In the genomic region with DNA sequence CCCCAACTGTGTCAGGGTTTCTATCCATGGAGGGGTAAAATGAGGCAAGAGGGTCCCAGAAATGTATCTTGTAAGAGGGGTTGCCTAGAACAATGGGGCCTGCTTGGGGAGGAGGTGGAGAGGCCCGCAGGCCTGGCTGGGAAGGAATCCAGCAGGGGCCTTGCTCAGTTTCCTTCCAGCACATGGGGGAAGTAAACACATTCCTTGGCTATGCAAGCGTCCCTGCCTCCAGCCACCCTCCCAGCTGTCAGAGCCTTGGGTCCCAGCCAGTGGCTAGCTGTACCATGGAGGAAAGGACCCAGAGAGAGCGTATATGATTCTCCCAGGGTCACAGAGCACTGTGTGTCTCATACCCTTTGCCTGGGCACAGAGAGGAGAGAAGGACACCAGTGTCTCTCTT, we compare ENCODE assay signal across 12 cellular contexts.
DNase-seq lines count a peak whose midpoint lies in the region; ATAC-seq and TF ChIP-seq lines count a peak whose summit lies in the region.
"Had no signal": no experiment of that assay in that cellular context is flagged by ENCODE, and none has a peak within 500 bp of the region (broad histone marks: within the 10 kb centered on the region; RNA-seq: fewer than 3 reads in every experiment).

No MANE protein-coding gene starts in this region.

- no peak for TF ChIP-seq POLR2A in heart left ventricle (IDR thresholded peaks at IDR 0.05)

- H2AFZ ChIP-seq in ACC112 (ENCODE audit: low read length, unreplicated experiment) (peak overlapping the region; percentile 69), parathyroid adenoma (peak overlapping the region; percentile 61)

- DNase-seq in ascending aorta (ENCODE audit: low spot score in 2 of 2) (peak in 1 of 2 donors; percentile 82), heart left ventricle (peak; percentile 82 to 89 (median 88)), NOMO-1 treated with DMSO at 0.1 percent for 48 hours (lab: John Stamatoyannopoulos, UW; ENCODE audit: unreplicated experiment) (no peak), activated T-cell treated with anti-CD3 and anti-CD28 coated beads for 4 hours (no peak), NCI-H526 (lab: John Stamatoyannopoulos, UW) (no peak)
- DNase-seq: activated CD4-positive, alpha-beta T cell treated with anti-CD3 and anti-CD28 coated beads, Interleukin-2, amount 10 ng/mL, durations not matched to agents 24 days and 14 days; amniotic stem cell; SHP77 had no signal

- H3K9me3 ChIP-seq in ascending aorta: no peaks in the 10 kb centered on the region
- no peaks in the 10 kb centered on the region for H3K9me3 ChIP-seq in heart left ventricle
- H3K9me3 ChIP-seq in parathyroid adenoma (ENCODE audit: control insufficient read depth, low read length): no peaks in the 10 kb centered on the region
- H3K9me3 ChIP-seq: neutrophil had no signal

- WGBS in heart left ventricle, 4 donors: 5 to 40% (median 20%) methylated on average over 2 to 3 of the region's 3 CpGs

- H3K36me3 ChIP-seq in ACC112 (ENCODE audit: insufficient read depth, low read length) (no peaks in the 10 kb centered on the region), ascending aorta (no peaks in the 10 kb centered on the region), heart left ventricle (no peaks in the 10 kb centered on the region), parathyroid adenoma (ENCODE audit: control insufficient read depth, insufficient read depth, low read length) (no peaks in the 10 kb centered on the region)
- H3K36me3 ChIP-seq: neutrophil had no signal

- H3K79me2 ChIP-seq in ACC112 (ENCODE audit: control insufficient read depth, insufficient read depth, low read length, unreplicated experiment): no peaks in the 10 kb centered on the region
- H3K79me2 ChIP-seq in parathyroid adenoma: no peaks in the 10 kb centered on the region

- TF ChIP-seq CTCF in ascending aorta (IDR thresholded peaks at IDR 0.05) (no peak), heart left ventricle (IDR thresholded peaks at IDR 0.05) (no peak), parathyroid adenoma (IDR thresholded peaks at IDR 0.05) (no peak)

- no peak overlapping the region for H3K4me3 ChIP-seq in ACC112 (ENCODE audit: low read depth, low read length)
- no peak overlapping the region for H3K4me3 ChIP-seq in ascending aorta
- H3K4me3 ChIP-seq in heart left ventricle: no peak overlapping the region
- H3K4me3 ChIP-seq in parathyroid adenoma (ENCODE audit: low read depth, low read length): no peak overlapping the region

- no peak overlapping the region for H3K4me2 ChIP-seq in parathyroid adenoma (ENCODE audit: low read length)

- ATAC-seq in heart left ventricle: peak; percentile 60 to 75 (median 68)
- no peak for ATAC-seq in HG03175 (IDR thresholded peaks at IDR 0.05; ENCODE audit: unreplicated experiment)

- intact Hi-C loops in ascending aorta (cut with DNase I): no loop called here
- intact Hi-C loops in heart left ventricle (cut with DNase I): loop anchor here in 3 of 10 donors (2.0 to 5.0 kb wide), 2 partner anchors 37 to 101 kb away; a partner anchor contains a TSS

- H3K27me3 ChIP-seq in ACC112 (ENCODE audit: insufficient read depth, low read length): no peaks in the 10 kb centered on the region
- no peaks in the 10 kb centered on the region for H3K27me3 ChIP-seq in ascending aorta
- H3K27me3 ChIP-seq in heart left ventricle: no peaks in the 10 kb centered on the region
- no peaks in the 10 kb centered on the region for H3K27me3 ChIP-seq in parathyroid adenoma (ENCODE audit: control insufficient read depth, insufficient read depth, low read length)
- H3K27me3 ChIP-seq: neutrophil had no signal

- no peak overlapping the region for H3K9ac ChIP-seq in parathyroid adenoma

- peak overlapping the region; percentile 59 for H3K27ac ChIP-seq in ACC112 (ENCODE audit: low read depth, low read length)
- H3K27ac ChIP-seq in ascending aorta: peak overlapping the region; percentile 88 to 91
- H3K27ac ChIP-seq in heart left ventricle: peak overlapping the region; percentile 76 to 94 (median 89)
- peak overlapping the region; percentile 40 for H3K27ac ChIP-seq in parathyroid adenoma
- H3K27ac ChIP-seq: neutrophil had no signal

- H3K4me1 ChIP-seq in ACC112 (ENCODE audit: control insufficient read depth, insufficient read depth, low read length, unreplicated experiment): peaks cover 58% of the 10 kb centered on the region
- H3K4me1 ChIP-seq in ascending aorta: peaks cover 31 to 55% of the 10 kb centered on the region in 2 donors
- H3K4me1 ChIP-seq in heart left ventricle: peaks cover 15 to 87% (median 68%) of the 10 kb centered on the region in 12 donors
- H3K4me1 ChIP-seq in parathyroid adenoma: peaks cover 18% of the 10 kb centered on the region

Comparison
In these comparisons a context has a peak if more than half of its experiments do, and no peak if none do; other contexts are left out.
1. DNase-seq: peak in heart left ventricle (5 of 5); none in NOMO-1 treated with DMSO at 0.1 percent for 48 hours (single experiment), activated T-cell treated with anti-CD3 and anti-CD28 coated beads for 4 hours (single experiment) and NCI-H526 (0 of 2).
2. Peak in every context shown above with its lines, with median percentiles within 50 percentile points of each other: H3K27ac ChIP-seq.